In the genomic region with DNA sequence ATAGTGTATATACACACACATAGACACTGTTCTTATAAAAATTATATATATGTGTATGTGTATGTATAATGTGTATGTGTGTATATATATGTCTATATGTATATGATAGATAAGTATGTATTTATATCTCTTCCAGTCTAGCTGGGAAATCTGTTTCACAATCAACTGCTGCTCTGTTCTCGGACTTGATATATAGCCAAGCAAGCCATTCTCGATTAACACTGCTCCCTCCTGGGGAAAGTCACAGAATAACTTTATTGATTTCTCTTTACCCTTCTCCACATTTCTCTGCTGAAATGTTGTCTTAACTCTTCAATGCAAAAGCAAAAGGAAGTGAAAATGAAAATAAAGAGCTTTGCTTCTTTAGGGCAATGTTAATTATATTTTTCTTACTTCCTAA, we compare ENCODE assay signal across 22 cellular contexts. TPM values are rescaled to one million over a fixed set of nuclear protein-coding genes. Genes with fewer than 3 reads are reported as not detected.
DNase-seq lines count a peak whose midpoint lies in the region; ATAC-seq and TF ChIP-seq lines count a peak whose summit lies in the region.
"Had no signal": no experiment of that assay in that cellular context is flagged by ENCODE, and none has a peak within 500 bp of the region (broad histone marks: within the 10 kb centered on the region; RNA-seq: fewer than 3 reads in every experiment).

No MANE protein-coding gene starts in this region.

- intact Hi-C loops in sciatic nerve (cut with DNase I): loop anchor here (10.0 kb wide), 1 partner anchor 61 kb away; no protein-coding TSS in a partner anchor

- no peaks in the 10 kb centered on the region for H3K36me3 Mint-ChIP-seq in activated T-cell treated with anti-CD3 and anti-CD28 coated beads, Interleukin-2, amount 50 U/mL, for 4 hours (ENCODE audit: insufficient read depth)
- H3K36me3 Mint-ChIP-seq in GM23338 (ENCODE audit: low read depth): no peaks in the 10 kb centered on the region
- H3K36me3 Mint-ChIP-seq: CD14-positive monocyte had no signal

- peaks cover 24% of the 10 kb centered on the region for H3K36me3 ChIP-seq in adipocyte (ENCODE audit: control insufficient read depth, insufficient read depth, low read length, severe bottlenecking)
- no peaks in the 10 kb centered on the region for H3K36me3 ChIP-seq in GM23338 (ENCODE audit: insufficient read depth)

- no peaks in the 10 kb centered on the region for H3K79me2 ChIP-seq in GM23338 (replicated peaks; ENCODE audit: insufficient read depth)

- peaks cover 6% of the 10 kb centered on the region for H3K27me3 Mint-ChIP-seq in activated T-cell treated with anti-CD3 and anti-CD28 coated beads, Interleukin-2, amount 50 U/mL, for 4 hours (ENCODE audit: low read depth)
- no peaks in the 10 kb centered on the region for H3K27me3 Mint-ChIP-seq in GM23338 (ENCODE audit: insufficient read depth, low read depth, poor library complexity)
- H3K27me3 Mint-ChIP-seq: activated CD4-positive, alpha-beta T cell treated with anti-CD3 and anti-CD28 coated beads, Interleukin-2, amount 10 ng/mL, durations not matched to agents 24 days and 14 days had no signal

- ATAC-seq in sciatic nerve: peak; percentile 23
- ATAC-seq in activated T-cell treated with anti-CD3 and anti-CD28 coated beads, Interleukin-2, amount 50 U/mL, for 4 hours: no peak
- no peak for ATAC-seq in GM23338
- ATAC-seq: mucosa of descending colon had no signal

- H3K9me2 ChIP-seq in GM23338 (ENCODE audit: insufficient read depth): no peaks in the 10 kb centered on the region

- H3K4me1 Mint-ChIP-seq in activated T-cell treated with anti-CD3 and anti-CD28 coated beads, Interleukin-2, amount 50 U/mL, for 4 hours (ENCODE audit: low read depth): no peaks in the 10 kb centered on the region
- H3K4me1 Mint-ChIP-seq in GM23338: peaks cover 14% of the 10 kb centered on the region; the same call in 2 of the 3 replicates
- H3K4me1 Mint-ChIP-seq: activated CD4-positive, alpha-beta T cell treated with anti-CD3 and anti-CD28 coated beads, Interleukin-2, amount 10 ng/mL, durations not matched to agents 24 days and 14 days; CD14-positive monocyte had no signal

- peak; percentile 22; the same call in 1 of the 2 replicates for TF ChIP-seq CTCF in AG10803 (conservative IDR thresholded peaks at IDR 0.05; ENCODE audit: low read length)
- TF ChIP-seq CTCF in fibroblast of the aortic adventitia (IDR thresholded peaks at IDR 0.05; ENCODE audit: insufficient read depth, low read length): no peak
- TF ChIP-seq CTCF in GM23338 (conservative IDR thresholded peaks at IDR 0.05; ENCODE audit: low read depth in 2 of 2): no peak

- no peaks in the 10 kb centered on the region for H3K9me3 Mint-ChIP-seq in activated T-cell treated with anti-CD3 and anti-CD28 coated beads, Interleukin-2, amount 50 U/mL, for 4 hours
- no peaks in the 10 kb centered on the region for H3K9me3 Mint-ChIP-seq in GM23338
- H3K9me3 Mint-ChIP-seq: activated CD4-positive, alpha-beta T cell treated with anti-CD3 and anti-CD28 coated beads, Interleukin-2, amount 10 ng/mL, durations not matched to agents 24 days and 14 days; neural crest cell had no signal

- H3K9me3 ChIP-seq in adipocyte (ENCODE audit: control insufficient read depth, low read length): no peaks in the 10 kb centered on the region
- H3K9me3 ChIP-seq: mucosa of descending colon had no signal

- H3K4me1 ChIP-seq in adipocyte (ENCODE audit: control insufficient read depth, insufficient read depth, low read length) (peaks cover 56% of the 10 kb centered on the region), GM23338 (ENCODE audit: insufficient read depth) (peaks cover 12% of the 10 kb centered on the region; the same call in 1 of the 2 replicates)

- H3K27ac Mint-ChIP-seq in GM23338: no peak overlapping the region
- H3K27ac Mint-ChIP-seq: activated CD4-positive, alpha-beta T cell treated with anti-CD3 and anti-CD28 coated beads, Interleukin-2, amount 10 ng/mL, durations not matched to agents 24 days and 14 days; CD14-positive monocyte had no signal

- H4K20me1 ChIP-seq in GM23338 (replicated peaks; ENCODE audit: insufficient read depth): no peaks in the 10 kb centered on the region

- no peak overlapping the region; the same call in 1 of the 2 replicates for H2AFZ ChIP-seq in GM23338
- H2AFZ ChIP-seq: PC-9 had no signal

- H3K27ac ChIP-seq in GM23338 (ENCODE audit: low read depth): no peak overlapping the region
- H3K27ac ChIP-seq: epithelial cell of prostate, PC-9 had no signal

- H3K9ac ChIP-seq in adipocyte (ENCODE audit: low read length): peak overlapping the region; percentile 85

- no peaks in the 10 kb centered on the region for H3F3A ChIP-seq in GM23338 (replicated peaks; ENCODE audit: low read depth)

- H3K27me3 ChIP-seq in adipocyte (replicated peaks; ENCODE audit: control insufficient read depth, insufficient read depth, low read length): no peaks in the 10 kb centered on the region
- H3K27me3 ChIP-seq in GM23338 (ENCODE audit: insufficient read depth): no peaks in the 10 kb centered on the region

- no peak overlapping the region for H3K4me3 ChIP-seq in AG10803 (ENCODE audit: low read length)
- H3K4me3 ChIP-seq in adipocyte (ENCODE audit: low read length): peak overlapping the region; percentile 74
- no peak overlapping the region for H3K4me3 ChIP-seq in fibroblast of the aortic adventitia (ENCODE audit: low read depth, low read length)
- H3K4me3 ChIP-seq in GM23338: no peak overlapping the region
- H3K4me3 ChIP-seq: mucosa of descending colon, PC-9 had no signal

- DNase-seq in AG10803 (ENCODE audit: low read depth): peak; percentile 63
- no peak for DNase-seq in adipocyte (ENCODE audit: low read depth)
- DNase-seq in fibroblast of the aortic adventitia (ENCODE audit: low read depth): peak; percentile 70
- no peak for DNase-seq in sciatic nerve (ENCODE audit: low spot score)
- DNase-seq in activated T-cell treated with anti-CD3 and anti-CD28 coated beads, Interleukin-2, amount 50 U/mL, for 4 hours: no peak
- DNase-seq in GM23338 (ENCODE audit: low spot score): no peak
- DNase-seq in NK-92 treated with Interleukin-12 subunit alpha and Interleukin-12 subunit beta, amount 100 ng/mL, for 24 hours (lab: John Stamatoyannopoulos, UW): no peak
- DNase-seq in RKO (ENCODE audit: low spot score): no peak
- DNase-seq: activated CD4-positive, alpha-beta T cell treated with anti-CD3 and anti-CD28 coated beads, Interleukin-2, amount 10 ng/mL, durations not matched to agents 24 days and 14 days; activated effector memory CD4-positive, alpha-beta T cell treated with Interleukin-2 at 50 U/mL for 16 hours; caudate nucleus; mucosa of descending colon; NCI-H1436 treated with DMSO at 0.1 percent for 48 hours; NCI-H748 treated with DMSO at 0.1 percent for 48 hours; PC-9; SIG-M5; stimulated activated CD4-positive, alpha-beta T cell treated with anti-CD3 and anti-CD28 coated beads, Interleukin-4, amount 100 ng/mL, for 4 hours; T-helper 1 cell had no signal

- no peak overlapping the region for H3K4me2 ChIP-seq in GM23338
- H3K4me2 ChIP-seq: PC-9 had no signal

- H3K4me3 Mint-ChIP-seq in activated T-cell treated with anti-CD3 and anti-CD28 coated beads, Interleukin-2, amount 50 U/mL, for 4 hours: no peak overlapping the region
- no peak overlapping the region for H3K4me3 Mint-ChIP-seq in GM23338
- H3K4me3 Mint-ChIP-seq: activated CD4-positive, alpha-beta T cell treated with anti-CD3 and anti-CD28 coated beads, Interleukin-2, amount 10 ng/mL, durations not matched to agents 24 days and 14 days; CD14-positive monocyte; neural crest cell had no signal

TF ChIP-seq in GM23338, 12 proteins besides CTCF, POLR2A, EP300 and RAD21 (continues in another document):
- no peak for TF ChIP-seq STAT1 (IDR thresholded peaks at IDR 0.05; ENCODE audit: unreplicated experiment)
- TF ChIP-seq NANOG (IDR thresholded peaks at IDR 0.05; ENCODE audit: borderline replicate concordance): no peak
- TF ChIP-seq, protein P1, sequence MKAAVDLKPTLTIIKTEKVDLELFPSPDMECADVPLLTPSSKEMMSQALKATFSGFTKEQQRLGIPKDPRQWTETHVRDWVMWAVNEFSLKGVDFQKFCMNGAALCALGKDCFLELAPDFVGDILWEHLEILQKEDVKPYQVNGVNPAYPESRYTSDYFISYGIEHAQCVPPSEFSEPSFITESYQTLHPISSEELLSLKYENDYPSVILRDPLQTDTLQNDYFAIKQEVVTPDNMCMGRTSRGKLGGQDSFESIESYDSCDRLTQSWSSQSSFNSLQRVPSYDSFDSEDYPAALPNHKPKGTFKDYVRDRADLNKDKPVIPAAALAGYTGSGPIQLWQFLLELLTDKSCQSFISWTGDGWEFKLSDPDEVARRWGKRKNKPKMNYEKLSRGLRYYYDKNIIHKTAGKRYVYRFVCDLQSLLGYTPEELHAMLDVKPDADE (IDR thresholded peaks at IDR 0.05): no peak
- TF ChIP-seq JUNB (IDR thresholded peaks at IDR 0.05; ENCODE audit: unreplicated experiment): no peak
- no peak for TF ChIP-seq EZH2 (IDR thresholded peaks at IDR 0.05; ENCODE audit: low read depth, unreplicated experiment)
- TF ChIP-seq, protein P2, sequence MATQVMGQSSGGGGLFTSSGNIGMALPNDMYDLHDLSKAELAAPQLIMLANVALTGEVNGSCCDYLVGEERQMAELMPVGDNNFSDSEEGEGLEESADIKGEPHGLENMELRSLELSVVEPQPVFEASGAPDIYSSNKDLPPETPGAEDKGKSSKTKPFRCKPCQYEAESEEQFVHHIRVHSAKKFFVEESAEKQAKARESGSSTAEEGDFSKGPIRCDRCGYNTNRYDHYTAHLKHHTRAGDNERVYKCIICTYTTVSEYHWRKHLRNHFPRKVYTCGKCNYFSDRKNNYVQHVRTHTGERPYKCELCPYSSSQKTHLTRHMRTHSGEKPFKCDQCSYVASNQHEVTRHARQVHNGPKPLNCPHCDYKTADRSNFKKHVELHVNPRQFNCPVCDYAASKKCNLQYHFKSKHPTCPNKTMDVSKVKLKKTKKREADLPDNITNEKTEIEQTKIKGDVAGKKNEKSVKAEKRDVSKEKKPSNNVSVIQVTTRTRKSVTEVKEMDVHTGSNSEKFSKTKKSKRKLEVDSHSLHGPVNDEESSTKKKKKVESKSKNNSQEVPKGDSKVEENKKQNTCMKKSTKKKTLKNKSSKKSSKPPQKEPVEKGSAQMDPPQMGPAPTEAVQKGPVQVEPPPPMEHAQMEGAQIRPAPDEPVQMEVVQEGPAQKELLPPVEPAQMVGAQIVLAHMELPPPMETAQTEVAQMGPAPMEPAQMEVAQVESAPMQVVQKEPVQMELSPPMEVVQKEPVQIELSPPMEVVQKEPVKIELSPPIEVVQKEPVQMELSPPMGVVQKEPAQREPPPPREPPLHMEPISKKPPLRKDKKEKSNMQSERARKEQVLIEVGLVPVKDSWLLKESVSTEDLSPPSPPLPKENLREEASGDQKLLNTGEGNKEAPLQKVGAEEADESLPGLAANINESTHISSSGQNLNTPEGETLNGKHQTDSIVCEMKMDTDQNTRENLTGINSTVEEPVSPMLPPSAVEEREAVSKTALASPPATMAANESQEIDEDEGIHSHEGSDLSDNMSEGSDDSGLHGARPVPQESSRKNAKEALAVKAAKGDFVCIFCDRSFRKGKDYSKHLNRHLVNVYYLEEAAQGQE (IDR thresholded peaks at IDR 0.05; ENCODE audit: unreplicated experiment): no peak

RNA-seq across cellular contexts. Expression of a gene that starts 2.2 kb away (rescaled TPM):
- total RNA-seq in fibroblast of the aortic adventitia (ENCODE audit: low replicate concordance): 2.1 and 30.6 TPM in 2 replicates
- total RNA-seq in sciatic nerve: 9.3 TPM
- not detected for total RNA-seq in activated T-cell treated with anti-CD3 and anti-CD28 coated beads, Interleukin-2, amount 50 U/mL, for 4 hours
- not detected in 2 replicates for total RNA-seq in GM23338 (2014; rRNA removed; shearing (Covaris generic))
- polyA plus RNA-seq in GM23338 (2016; fragmentation: Nextera tagmentation; extraction: Ambion mirVana): not detected in 2 replicates
- total RNA-seq: activated CD4-positive, alpha-beta T cell treated with anti-CD3 and anti-CD28 coated beads, Interleukin-2, amount 10 ng/mL, durations not matched to agents 24 days and 14 days; neural crest cell had no signal
- polyA plus RNA-seq: adipose tissue, CD14-positive monocyte had no signal

Comparison
In these comparisons a context has a peak if more than half of its experiments do, and no peak if none do; other contexts are left out.
1. DNase-seq: peak in AG10803 (single experiment) and fibroblast of the aortic adventitia (single experiment); none in adipocyte (single experiment), sciatic nerve (single experiment), activated T-cell treated with anti-CD3 and anti-CD28 coated beads, Interleukin-2, amount 50 U/mL, for 4 hours (single experiment), GM23338 (single experiment), NK-92 treated with Interleukin-12 subunit alpha and Interleukin-12 subunit beta, amount 100 ng/mL, for 24 hours (single experiment) and RKO (single experiment).